ENCODE assay signal across 1 cellular context in genomic region chr1:202539583-202539982, GRCh38.
A peak's percentile ranks its signal among the peaks of the same experiment; 100 is the strongest.
TF ChIP-seq lines count a peak whose summit lies in the region.

No MANE protein-coding gene starts in this region.

TF ChIP-seq in HEK293, 187 proteins besides CTCF, POLR2A, EP300 and RAD21:
- TF ChIP-seq PRDM10 (tag by site-specific recombination; IDR thresholded peaks at IDR 0.05): 0 out of 2 replicates have a peak, but pooled peaks have one; percentile 5
TF ChIP-seq in HEK293: peak in this region for 1; not testable (repeated sequence) for 186.
